ENCODE assay signal across 10 cellular contexts in genomic region chr3:121855555-121855954, GRCh38. TPM values are rescaled to one million over a fixed set of nuclear protein-coding genes. Genes with fewer than 3 reads are reported as not detected.
A peak's percentile ranks its signal among the peaks of the same experiment; 100 is the strongest.
DNase-seq lines count a peak whose midpoint lies in the region; ATAC-seq and TF ChIP-seq lines count a peak whose summit lies in the region.
"Had no signal": no experiment of that assay in that cellular context is flagged by ENCODE, and none has a peak within 500 bp of the region (broad histone marks: within the 10 kb centered on the region; RNA-seq: fewer than 3 reads in every experiment).

No MANE protein-coding gene starts in this region.

- no peak overlapping the region for H3K4me3 Mint-ChIP-seq in activated B cell treated with CpG ODN at 0.5 μM for 24 hours

- peaks cover 2% of the 10 kb centered on the region for H3K9me3 Mint-ChIP-seq in activated B cell treated with CpG ODN at 0.5 μM for 24 hours

- no peak overlapping the region for H3K18ac ChIP-seq in neuronal stem cell (ENCODE audit: low read length)

- no peaks in the 10 kb centered on the region for H3K4me1 ChIP-seq in left lung
- no peaks in the 10 kb centered on the region for H3K4me1 ChIP-seq in neuronal stem cell (ENCODE audit: control insufficient read depth in 2 of 2, insufficient read depth in 1 of 2, low read depth in 1 of 2, low read length in 2 of 2)

- H2BK120ac ChIP-seq in neuronal stem cell (ENCODE audit: low read depth, low read length): no peak overlapping the region

- H3K4me3 ChIP-seq in left lung: no peak overlapping the region
- H3K4me3 ChIP-seq in neuronal stem cell (ENCODE audit: low read length in 2 of 2): no peak overlapping the region

- H2BK12ac ChIP-seq in neuronal stem cell (ENCODE audit: low read length): no peak overlapping the region

- POLR2A ChIA-PET in activated B cell treated with CpG ODN at 0.5 μM for 24 hours (lab: Charles Lee): no interaction called here

- H2BK5ac ChIP-seq in neuronal stem cell (ENCODE audit: low read length): no peak overlapping the region

- no peaks in the 10 kb centered on the region for H3K27me3 ChIP-seq in left lung
- H3K27me3 ChIP-seq in neuronal stem cell (ENCODE audit: control insufficient read depth in 3 of 3, insufficient read depth in 3 of 3, low read depth in 1 of 3, low read length in 3 of 3): no peaks in the 10 kb centered on the region

- H3K4ac ChIP-seq in neuronal stem cell (ENCODE audit: low read length): no peak overlapping the region

- H3K27ac ChIP-seq in left lung: no peak overlapping the region
- H3K27ac ChIP-seq in neuronal stem cell (replicated peaks; ENCODE audit: low read length): no peak overlapping the region

- no peaks in the 10 kb centered on the region for H3K27me3 Mint-ChIP-seq in activated B cell treated with CpG ODN at 0.5 μM for 24 hours

- H4K91ac ChIP-seq in neuronal stem cell (ENCODE audit: low read depth, low read length, poor library complexity): no peak overlapping the region

- no peak overlapping the region for H2BK15ac ChIP-seq in neuronal stem cell (ENCODE audit: low read length)

- DNase-seq in ELF-1 (ENCODE audit: low read depth, low spot score) (peak; percentile 19), HuH-7 (ENCODE audit: low spot score) (peak; percentile 15), activated B cell treated with CpG ODN at 0.5 μM for 24 hours (no peak), left lung (no peak), NCI-H1105 (lab: John Stamatoyannopoulos, UW) (no peak), NCI-H2196 treated with DMSO at 0.1 percent for 48 hours (lab: John Stamatoyannopoulos, UW; ENCODE audit: unreplicated experiment) (no peak), NCI-H2227 treated with DMSO at 0.1 percent for 48 hours (lab: John Stamatoyannopoulos, UW) (no peak), neuronal stem cell (ENCODE audit: low spot score) (no peak)
- DNase-seq: MV-4-11 had no signal

- no peak for TF ChIP-seq CTCF in activated B cell treated with CpG ODN at 0.5 μM for 24 hours (IDR thresholded peaks at IDR 0.05)
- TF ChIP-seq CTCF in left lung (IDR thresholded peaks at IDR 0.05): no peak

- peaks cover 32% of the 10 kb centered on the region for H3K4me1 Mint-ChIP-seq in activated B cell treated with CpG ODN at 0.5 μM for 24 hours

- H4K8ac ChIP-seq in neuronal stem cell (ENCODE audit: low read depth, low read length): no peak overlapping the region

- no CpG with 5 or more reads among the region's 5 CpGs for WGBS in neuronal stem cell (ENCODE audit: extremely low coverage in 2 of 2, insufficient read length in 2 of 2, insufficient replicate concordance in 1 of 2), 2 donors

- intact Hi-C loops in activated B cell treated with CpG ODN at 0.5 μM for 24 hours (cut with micrococcal nuclease): loop anchor here (1.0 to 5.0 kb wide), 2 partner anchors 237 to 404 kb away; no protein-coding TSS in a partner anchor
- intact Hi-C loops in left lung (cut with DNase I): no loop called here

- H2AK5ac ChIP-seq in neuronal stem cell (ENCODE audit: low read depth, low read length): no peak overlapping the region

- CTCF ChIA-PET in activated B cell treated with CpG ODN at 0.5 μM for 24 hours (lab: Charles Lee): no interaction called here

- H3K36me3 ChIP-seq in left lung: peaks cover 0 to 13% of the 10 kb centered on the region in 2 donors
- peaks cover 0 to 3% of the 10 kb centered on the region in 2 donors for H3K36me3 ChIP-seq in neuronal stem cell (replicated peaks in 1 of 2; ENCODE audit: control insufficient read depth in 2 of 2, insufficient read depth in 2 of 2, low read length in 2 of 2)

- no peak overlapping the region for H3K4me2 ChIP-seq in neuronal stem cell (ENCODE audit: insufficient read depth, low read length, poor library complexity, severe bottlenecking)

- H3K9ac ChIP-seq in neuronal stem cell (ENCODE audit: low read depth, low read length, poor library complexity): no peak overlapping the region

- no peak overlapping the region for H3K27ac Mint-ChIP-seq in activated B cell treated with CpG ODN at 0.5 μM for 24 hours

- no peak overlapping the region for H3K14ac ChIP-seq in neuronal stem cell (ENCODE audit: low read length)

- ATAC-seq in activated B cell treated with CpG ODN at 0.5 μM for 24 hours (ENCODE audit: low read depth) (peak; percentile 42), left lung (peak; percentile 61)
- ATAC-seq: sciatic nerve had no signal

- H2AFZ ChIP-seq in neuronal stem cell (ENCODE audit: low read length): no peak overlapping the region

- no peaks in the 10 kb centered on the region for H3K79me1 ChIP-seq in neuronal stem cell (ENCODE audit: low read depth, low read length)

- no peak overlapping the region for H3K23ac ChIP-seq in neuronal stem cell (ENCODE audit: low read depth, low read length, poor library complexity)

- H3K9me3 ChIP-seq in left lung: no peaks in the 10 kb centered on the region
- no peaks in the 10 kb centered on the region for H3K9me3 ChIP-seq in neuronal stem cell (replicated peaks in 1 of 2; ENCODE audit: control insufficient read depth in 2 of 2, insufficient read depth in 1 of 2, low read depth in 1 of 2, low read length in 2 of 2)

- H3K36me3 Mint-ChIP-seq in activated B cell treated with CpG ODN at 0.5 μM for 24 hours (ENCODE audit: low read depth): peaks cover 73% of the 10 kb centered on the region

RNA-seq across cellular contexts. Expression of gene EAF2, which starts 20.5 kb away (rescaled TPM):
- 43.3 and 47.7 TPM in 2 replicates for total RNA-seq in activated B cell treated with CpG ODN at 0.5 μM for 24 hours
- total RNA-seq in left lung: 10 to 100 TPM in 1 of 2 donors, 1 to 10 TPM in 1; 5.1 to 13.5 TPM
- polyA plus RNA-seq in neuronal stem cell (2013, experiment 1 of 2): 1.4 TPM
- polyA plus RNA-seq in neuronal stem cell (2013, experiment 2 of 2): 1.3 TPM

RNA-seq across cellular contexts. Expression of gene IQCB1, which starts 20.7 kb away (rescaled TPM):
- total RNA-seq in activated B cell treated with CpG ODN at 0.5 μM for 24 hours (40.1 and 52.4 TPM in 2 replicates), left lung (10 to 100 TPM; 11.9 to 23.9 TPM)
- 31.9 TPM for polyA plus RNA-seq in neuronal stem cell (2013, experiment 1 of 2)
- 32.1 TPM for polyA plus RNA-seq in neuronal stem cell (2013, experiment 2 of 2)

RNA-seq across cellular contexts. Expression of gene SLC15A2, which starts 38.6 kb away (rescaled TPM):
- 8.5 and 16.0 TPM in 2 replicates for total RNA-seq in activated B cell treated with CpG ODN at 0.5 μM for 24 hours
- 10 to 100 TPM; 30.9 to 61.7 TPM for total RNA-seq in left lung
- 0.35 TPM for polyA plus RNA-seq in neuronal stem cell (2013, experiment 1 of 2)
- 0.26 TPM for polyA plus RNA-seq in neuronal stem cell (2013, experiment 2 of 2)

Comparison
In these comparisons a context has a peak if more than half of its experiments do, and no peak if none do; other contexts are left out.
1. DNase-seq: peak in ELF-1 (single experiment) and HuH-7 (single experiment); none in activated B cell treated with CpG ODN at 0.5 μM for 24 hours (single experiment), left lung (0 of 2), NCI-H1105 (single experiment), NCI-H2196 treated with DMSO at 0.1 percent for 48 hours (single experiment), NCI-H2227 treated with DMSO at 0.1 percent for 48 hours (single experiment) and neuronal stem cell (single experiment).